In the genomic region with DNA sequence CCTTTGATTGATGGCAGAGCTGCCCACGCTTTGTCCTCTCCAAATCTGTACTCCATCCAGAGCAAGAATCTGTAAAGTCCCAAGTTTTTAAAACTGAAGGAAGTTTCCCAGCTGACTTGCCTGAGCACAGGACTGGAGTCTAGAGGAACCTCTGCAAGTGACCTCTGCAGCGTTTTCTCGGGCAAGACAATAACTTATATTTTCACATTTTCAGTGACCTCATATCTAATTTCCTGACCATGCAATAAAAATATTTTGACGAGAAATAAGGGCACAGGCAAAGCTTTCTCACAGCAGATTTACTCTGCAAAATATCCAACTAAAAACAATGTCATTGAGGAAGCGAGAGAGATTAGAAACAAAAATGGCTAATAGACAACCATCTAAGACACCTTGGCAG, we compare ENCODE assay signal across 17 cellular contexts.
DNase-seq lines count a peak whose midpoint lies in the region; FAIRE-seq and TF ChIP-seq lines count a peak whose summit lies in the region.
"Had no signal": no experiment of that assay in that cellular context is flagged by ENCODE, and none has a peak within 500 bp of the region (broad histone marks: within the 10 kb centered on the region; RNA-seq: fewer than 3 reads in every experiment).

No MANE protein-coding gene starts in this region.

- H3K9me3 ChIP-seq in endothelial cell of umbilical vein (replicated peaks; ENCODE audit: control insufficient read depth, insufficient read depth, low read length) (no peaks in the 10 kb centered on the region), neural progenitor cell (ENCODE audit: low read depth) (no peaks in the 10 kb centered on the region)
- H3K9me3 ChIP-seq: BLaER1 had no signal

- H3K36me3 Mint-ChIP-seq in IgD-negative memory B cell = peaks cover 5% of the 10 kb centered on the region
- no peaks in the 10 kb centered on the region for H3K36me3 Mint-ChIP-seq in nephron progenitor cell (ENCODE audit: low read depth)
- peaks cover 3% of the 10 kb centered on the region for H3K36me3 Mint-ChIP-seq in type B pancreatic cell
- H3K36me3 Mint-ChIP-seq in neural progenitor cell = no peaks in the 10 kb centered on the region
- H3K36me3 Mint-ChIP-seq: CD4-positive, alpha-beta memory T cell had no signal

- CTCF ChIA-PET in endothelial cell of umbilical vein (lab: Charles Lee) = interaction anchor here (0.8 to 1.7 kb wide), 5 partner anchors 9 to 323 kb away, joined by 3 to 7 read pairs (median 4); no protein-coding TSS in a partner anchor

- peak overlapping the region; percentile 14 for H2AFZ ChIP-seq in endothelial cell of umbilical vein (ENCODE audit: low read depth, low read length)
- no peak overlapping the region for H2AFZ ChIP-seq in neural progenitor cell (replicated peaks)
- H2AFZ ChIP-seq: GM23338 had no signal

- H3K4me1 ChIP-seq in endothelial cell of umbilical vein (ENCODE audit: control insufficient read depth, extremely low read depth, insufficient read depth, low read length) (peaks cover 18% of the 10 kb centered on the region), neural progenitor cell (no peaks in the 10 kb centered on the region)

- H3K9me3 Mint-ChIP-seq in IgD-negative memory B cell (no peaks in the 10 kb centered on the region), nephron progenitor cell (no peaks in the 10 kb centered on the region), type B pancreatic cell (no peaks in the 10 kb centered on the region), neural progenitor cell (no peaks in the 10 kb centered on the region)
- H3K9me3 Mint-ChIP-seq: CD14-positive monocyte; CD4-positive, alpha-beta memory T cell; GM23338 had no signal

- H3K4me2 ChIP-seq in endothelial cell of umbilical vein (ENCODE audit: insufficient read depth, low read length) (peak overlapping the region; percentile 33), neural progenitor cell (no peak overlapping the region)
- H3K4me2 ChIP-seq: BLaER1, GM23338 had no signal

- H3K27ac ChIP-seq in endothelial cell of umbilical vein (ENCODE audit: insufficient read depth, low read depth, low read length) = peak overlapping the region; percentile 5
- no peak overlapping the region for H3K27ac ChIP-seq in neural progenitor cell
- H3K27ac ChIP-seq: BLaER1 had no signal

- H4K20me1 ChIP-seq in endothelial cell of umbilical vein (replicated peaks; ENCODE audit: control insufficient read depth, extremely low read depth, insufficient read depth, low read length) (no peaks in the 10 kb centered on the region), neural progenitor cell (ENCODE audit: low read depth) (no peaks in the 10 kb centered on the region)
- H4K20me1 ChIP-seq: BLaER1 had no signal

- H3K4me1 Mint-ChIP-seq in IgD-negative memory B cell = peaks cover 0 to 10% (median 6%) of the 10 kb centered on the region in 3 donors
- peaks cover 40% of the 10 kb centered on the region for H3K4me1 Mint-ChIP-seq in nephron progenitor cell
- peaks cover 10% of the 10 kb centered on the region for H3K4me1 Mint-ChIP-seq in type B pancreatic cell (ENCODE audit: unreplicated experiment)
- H3K4me1 Mint-ChIP-seq in neural progenitor cell = peaks cover 21% of the 10 kb centered on the region

- H3K9me1 ChIP-seq in endothelial cell of umbilical vein (replicated peaks; ENCODE audit: control insufficient read depth, extremely low read depth, insufficient read depth, low read length) = no peaks in the 10 kb centered on the region

- H3K9ac ChIP-seq in endothelial cell of umbilical vein (replicated peaks; ENCODE audit: extremely low read depth, insufficient read depth, low read length) = no peak overlapping the region
- no peak overlapping the region for H3K9ac ChIP-seq in neural progenitor cell
- H3K9ac ChIP-seq: BLaER1 had no signal

- TF ChIP-seq CTCF in endothelial cell of umbilical vein (IDR thresholded peaks at IDR 0.05; ENCODE audit: extremely low read depth in 1 of 2, insufficient read depth in 1 of 2, low read depth in 1 of 2, low read length in 2 of 2) = no peak
- TF ChIP-seq CTCF in nephron progenitor cell (IDR thresholded peaks at IDR 0.05) = no peak
- TF ChIP-seq CTCF in type B pancreatic cell (conservative IDR thresholded peaks at IDR 0.05) = no peak
- no peak for TF ChIP-seq CTCF in neural progenitor cell (IDR thresholded peaks at IDR 0.05)

- H3K4me3 ChIP-seq in endothelial cell of umbilical vein (replicated peaks in 1 of 3; ENCODE audit: insufficient read depth in 1 of 3, low read depth in 1 of 3, low read length in 3 of 3) (no peak overlapping the region), neural progenitor cell (no peak overlapping the region)
- H3K4me3 ChIP-seq: BLaER1, GM23338 had no signal

- intact Hi-C loops in endothelial cell of umbilical vein (cut with micrococcal nuclease) = no loop called here

- H3K27ac Mint-ChIP-seq in IgD-negative memory B cell (peak overlapping the region; percentile 45 to 59 (median 53)), nephron progenitor cell (peak overlapping the region; percentile 72), type B pancreatic cell (no peak overlapping the region), neural progenitor cell (no peak overlapping the region)
- H3K27ac Mint-ChIP-seq: CD14-positive monocyte; CD4-positive, alpha-beta memory T cell; GM23338 had no signal

- BruUV-seq in endothelial cell of umbilical vein (replicated peaks; lab: Mats Ljungman, UMichigan) = no TSS peak

- H3K4me3 Mint-ChIP-seq in IgD-negative memory B cell = no peak overlapping the region
- H3K4me3 Mint-ChIP-seq in nephron progenitor cell = no peak overlapping the region
- no peak overlapping the region for H3K4me3 Mint-ChIP-seq in type B pancreatic cell
- H3K4me3 Mint-ChIP-seq in neural progenitor cell = no peak overlapping the region
- H3K4me3 Mint-ChIP-seq: CD14-positive monocyte; CD4-positive, alpha-beta memory T cell; GM23338 had no signal

- H3K27me3 ChIP-seq in endothelial cell of umbilical vein (ENCODE audit: control insufficient read depth in 2 of 2, insufficient read depth in 2 of 2, low read length in 2 of 2) = no peaks in the 10 kb centered on the region
- H3K27me3 ChIP-seq in neural progenitor cell = no peaks in the 10 kb centered on the region
- H3K27me3 ChIP-seq: BLaER1 had no signal

- peak; percentile 88 for DNase-seq in endothelial cell of umbilical vein (ENCODE audit: low read depth, low spot score)
- no peak for DNase-seq in nephron progenitor cell
- DNase-seq in pulmonary artery endothelial cell (ENCODE audit: low read depth, low spot score) = peak; percentile 24
- DNase-seq in type B pancreatic cell (ENCODE audit: extremely low spot score, unreplicated experiment) = no peak
- DNase-seq in neural progenitor cell (ENCODE audit: low spot score) = no peak
- no peak for DNase-seq in GM12891 (ENCODE audit: insufficient read length, low spot score)
- DNase-seq: 8988T; CD4-positive, alpha-beta memory T cell; DMS153; DMS79; GDM1; HCEC 1CT had no signal

- dilution Hi-C loops in endothelial cell of umbilical vein (cut with MboI; ENCODE audit: extremely low pct_ligation_motif_present, low sequenced_read_pairs) = no loop called here

- peak; percentile 99 for FAIRE-seq in endothelial cell of umbilical vein (lab: Jason Lieb, UNC)
- FAIRE-seq in GM12891 (lab: Jason Lieb, UNC) = no peak
- FAIRE-seq: H54 had no signal

- H3K36me3 ChIP-seq in endothelial cell of umbilical vein (ENCODE audit: control insufficient read depth in 2 of 2, extremely low read depth in 1 of 2, insufficient read depth in 2 of 2, low read length in 2 of 2) (no peaks in the 10 kb centered on the region), neural progenitor cell (no peaks in the 10 kb centered on the region)
- H3K36me3 ChIP-seq: BLaER1 had no signal

- no peaks in the 10 kb centered on the region for H3F3A ChIP-seq in neural progenitor cell (ENCODE audit: low read depth)

- TF ChIP-seq POLR2A in endothelial cell of umbilical vein (IDR thresholded peaks at IDR 0.05; ENCODE audit: low read depth, low read length) (no peak), GM12891 (IDR thresholded peaks at IDR 0.05; ENCODE audit: low read depth, low read length) (no peak)

- POLR2A ChIA-PET in endothelial cell of umbilical vein (lab: Charles Lee) = interaction anchor here (0.6 kb wide), 1 partner anchor 314 kb away, joined by 3 read pairs; a partner anchor contains a TSS

- H3K79me2 ChIP-seq in endothelial cell of umbilical vein (ENCODE audit: control insufficient read depth, insufficient read depth, low read length) (no peaks in the 10 kb centered on the region), neural progenitor cell (ENCODE audit: low read depth) (no peaks in the 10 kb centered on the region)

- H3K27me3 Mint-ChIP-seq in IgD-negative memory B cell (peaks cover 6% of the 10 kb centered on the region), nephron progenitor cell (ENCODE audit: low read depth, poor library complexity) (no peaks in the 10 kb centered on the region), type B pancreatic cell (no peaks in the 10 kb centered on the region), neural progenitor cell (ENCODE audit: insufficient read depth, low read depth) (peaks cover 5% of the 10 kb centered on the region)
- H3K27me3 Mint-ChIP-seq: CD4-positive, alpha-beta memory T cell had no signal

TF ChIP-seq in endothelial cell of umbilical vein, 7 proteins besides CTCF, POLR2A, EP300 and RAD21:
- no peak for TF ChIP-seq JUN (IDR thresholded peaks at IDR 0.05; ENCODE audit: borderline replicate concordance, insufficient read depth, insufficient read length, low read depth)
- TF ChIP-seq, protein P1, sequence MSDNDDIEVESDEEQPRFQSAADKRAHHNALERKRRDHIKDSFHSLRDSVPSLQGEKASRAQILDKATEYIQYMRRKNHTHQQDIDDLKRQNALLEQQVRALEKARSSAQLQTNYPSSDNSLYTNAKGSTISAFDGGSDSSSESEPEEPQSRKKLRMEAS (IDR thresholded peaks at IDR 0.05; ENCODE audit: insufficient read depth, insufficient read length) = no peak
- no peak for TF ChIP-seq FOS (IDR thresholded peaks at IDR 0.05; ENCODE audit: borderline replicate concordance, insufficient read depth, low read length)
- TF ChIP-seq MYC (IDR thresholded peaks at IDR 0.05; ENCODE audit: low read depth, low read length) = no peak
TF ChIP-seq in endothelial cell of umbilical vein: peak in this region for 0.

TF ChIP-seq in GM12891, 5 proteins besides CTCF, POLR2A, EP300 and RAD21:
- TF ChIP-seq PAX5 (IDR thresholded peaks at IDR 0.05; ENCODE audit: insufficient read depth, low read length, severe bottlenecking) (no peak), SPI1 (IDR thresholded peaks at IDR 0.05; ENCODE audit: low read depth, low read length) (no peak), TAF1 (IDR thresholded peaks at IDR 0.05; ENCODE audit: low read depth, low read length) (no peak), POU2F2 (IDR thresholded peaks at IDR 0.05; ENCODE audit: low read depth, low read length) (no peak)
TF ChIP-seq in GM12891: peak in this region for 0.

Comparison
In these comparisons a context has a peak if more than half of its experiments do, and no peak if none do; other contexts are left out.
1. H3K27ac Mint-ChIP-seq: peak in IgD-negative memory B cell (3 of 3) and nephron progenitor cell (single experiment); none in type B pancreatic cell (single experiment) and neural progenitor cell (single experiment).
2. DNase-seq: peak in endothelial cell of umbilical vein (single experiment) and pulmonary artery endothelial cell (single experiment); none in nephron progenitor cell (single experiment), type B pancreatic cell (single experiment), neural progenitor cell (single experiment) and GM12891 (single experiment).